8 cellular contexts compared by ENCODE assay signal in the genomic region with DNA sequence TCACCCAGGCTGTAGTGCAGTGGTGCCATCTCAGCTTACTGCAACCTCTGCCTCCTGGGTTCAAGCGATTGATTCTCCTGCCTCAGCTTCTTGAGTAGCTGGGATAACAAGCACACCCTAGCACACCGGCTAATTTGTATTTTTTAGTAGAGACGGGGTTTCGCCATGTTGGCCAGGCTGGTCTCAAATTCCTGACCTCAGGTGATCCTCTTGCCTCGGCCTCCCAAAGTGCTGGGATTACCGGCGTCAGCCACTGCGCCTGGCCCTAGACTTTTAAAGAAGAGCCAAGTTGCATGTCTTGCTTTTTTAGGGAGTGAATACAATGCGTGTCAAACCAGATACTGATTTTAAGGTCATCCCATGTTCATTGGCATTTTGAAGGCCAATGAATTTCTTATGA. TPM values are rescaled to one million over a fixed set of nuclear protein-coding genes. Genes with fewer than 3 reads are reported as not detected.
A peak's percentile ranks its signal among the peaks of the same experiment; 100 is the strongest.
DNase-seq lines count a peak whose midpoint lies in the region; ATAC-seq and TF ChIP-seq lines count a peak whose summit lies in the region.
"Not testable (repeated sequence)": the region's sequence is repeated elsewhere in the genome, so short reads cannot be mapped to it uniquely, and the experiment has no call there.
"Had no signal": no experiment of that assay in that cellular context is flagged by ENCODE, and none has a peak within 500 bp of the region (broad histone marks: within the 10 kb centered on the region; RNA-seq: fewer than 3 reads in every experiment).

No MANE protein-coding gene starts in this region.

- not testable (repeated sequence) for BruUV-seq in OCI-LY7 (replicated peaks; lab: Mats Ljungman, UMichigan); MCF 10A (replicated peaks; lab: Mats Ljungman, UMichigan)

- H3K27ac ChIP-seq in DOHH2 (ENCODE audit: low read depth, low read length); OCI-LY7 (ENCODE audit: low read depth, low read length, poor library complexity, severe bottlenecking): not testable (repeated sequence)

- not testable (repeated sequence) for H3K4me1 Mint-ChIP-seq in MCF 10A (ENCODE audit: insufficient read depth, unreplicated experiment)
- peaks cover 14% of the 10 kb centered on the region for H3K4me1 Mint-ChIP-seq in memory B cell
- H3K4me1 Mint-ChIP-seq in progenitor cell of endocrine pancreas (ENCODE audit: low read depth) = peaks cover 14% of the 10 kb centered on the region

- H3K36me3 Mint-ChIP-seq in MCF 10A (ENCODE audit: insufficient read depth, unreplicated experiment) (peaks cover 58% of the 10 kb centered on the region), memory B cell (peaks cover 11% of the 10 kb centered on the region)
- H3K36me3 Mint-ChIP-seq in progenitor cell of endocrine pancreas (ENCODE audit: insufficient read depth) = not testable (repeated sequence)

- not testable (repeated sequence) for H3K9me3 Mint-ChIP-seq in MCF 10A (ENCODE audit: unreplicated experiment); memory B cell; progenitor cell of endocrine pancreas (ENCODE audit: low read depth)

- H3K27ac Mint-ChIP-seq in MCF 10A (ENCODE audit: low read depth, unreplicated experiment); progenitor cell of endocrine pancreas: not testable (repeated sequence)
- H3K27ac Mint-ChIP-seq in memory B cell = peak overlapping the region; percentile 93

- not testable (repeated sequence) for H4K20me1 ChIP-seq in DOHH2 (ENCODE audit: control insufficient read depth, insufficient read depth, low read depth, low read length); OCI-LY7 (ENCODE audit: insufficient read depth, low read length)

- H3K9me3 ChIP-seq in DOHH2 (ENCODE audit: control insufficient read depth, insufficient read depth, low read length); OCI-LY7 (ENCODE audit: low read length): not testable (repeated sequence)

- ATAC-seq in memory B cell (ENCODE audit: low read depth) = not testable (repeated sequence)

- not testable (repeated sequence) for H3K9me2 ChIP-seq in DOHH2 (replicated peaks; ENCODE audit: control insufficient read depth, low read length); OCI-LY7 (ENCODE audit: insufficient read depth, low read length)

- peak overlapping the region; percentile 84 for H3K4me3 Mint-ChIP-seq in MCF 10A (ENCODE audit: unreplicated experiment)
- H3K4me3 Mint-ChIP-seq in memory B cell = peak overlapping the region; percentile 1
- peak overlapping the region; percentile 68 for H3K4me3 Mint-ChIP-seq in progenitor cell of endocrine pancreas (ENCODE audit: low read depth)

- intact Hi-C loops in OCI-LY7 (cut with micrococcal nuclease; ENCODE audit: unreplicated experiment) = not testable (repeated sequence)
- intact Hi-C loops in MCF 10A (cut with micrococcal nuclease) = loop anchor here (10.0 kb wide), 1 partner anchor 189 kb away; no protein-coding TSS in a partner anchor

- not testable (repeated sequence) for H3K4me3 ChIP-seq in DOHH2 (ENCODE audit: low read length)
- H3K4me3 ChIP-seq in OCI-LY7 (ENCODE audit: low read depth, low read length, poor library complexity, severe bottlenecking) (peak overlapping the region; percentile 72), fibroblast of pulmonary artery (replicated peaks; ENCODE audit: low read depth, low read length) (peak overlapping the region; percentile 76)

- not testable (repeated sequence) for TF ChIP-seq CTCF in DOHH2 (IDR thresholded peaks at IDR 0.05; ENCODE audit: low read depth, low read length, poor library complexity, severe bottlenecking); OCI-LY7 (conservative IDR thresholded peaks at IDR 0.05; ENCODE audit: low read length); MCF 10A (IDR thresholded peaks at IDR 0.05; ENCODE audit: unreplicated experiment); fibroblast of pulmonary artery (IDR thresholded peaks at IDR 0.05; ENCODE audit: low read length, missing control alignments); progenitor cell of endocrine pancreas (IDR thresholded peaks at IDR 0.05; ENCODE audit: unreplicated experiment)

- CTCF ChIA-PET in OCI-LY7 (lab: Charles Lee; ENCODE audit: unreplicated experiment) = not testable (repeated sequence)
- CTCF ChIA-PET in MCF 10A (lab: Yijun Ruan, JAX) = interaction anchor here (0.7 kb wide), 1 partner anchor 191 kb away, joined by 3 read pairs; no protein-coding TSS in a partner anchor

- not testable (repeated sequence) for DNase-seq in OCI-LY7 (ENCODE audit: low spot score); MCF 10A (ENCODE audit: unreplicated experiment); fibroblast of pulmonary artery (ENCODE audit: low read depth); memory B cell (ENCODE audit: low spot score in 2 of 2); progenitor cell of endocrine pancreas (ENCODE audit: low spot score, unreplicated experiment)
- peak; percentile 35 for DNase-seq in activated CD8-positive, alpha-beta memory T cell treated with anti-CD3 and anti-CD28 coated beads for 24 hours

- H3K27me3 Mint-ChIP-seq in MCF 10A (ENCODE audit: insufficient read depth, unreplicated experiment); memory B cell; progenitor cell of endocrine pancreas: not testable (repeated sequence)

- H3K36me3 ChIP-seq in DOHH2 (ENCODE audit: control insufficient read depth, low read length) (peaks cover 55% of the 10 kb centered on the region), OCI-LY7 (ENCODE audit: insufficient read depth, low read length) (peaks cover 52% of the 10 kb centered on the region)

- H3F3A ChIP-seq in DOHH2 (ENCODE audit: control insufficient read depth, insufficient read depth) = not testable (repeated sequence)

- H3K27me3 ChIP-seq in DOHH2 (ENCODE audit: control insufficient read depth, low read length) = not testable (repeated sequence)

- peaks cover 50% of the 10 kb centered on the region for H3K79me2 ChIP-seq in DOHH2 (ENCODE audit: control insufficient read depth, low read length)
- H3K79me2 ChIP-seq in OCI-LY7 (ENCODE audit: insufficient read depth, low read depth, low read length) = peaks cover 37% of the 10 kb centered on the region

- POLR2A ChIA-PET in OCI-LY7 (lab: Charles Lee) = not testable (repeated sequence)
- POLR2A ChIA-PET in MCF 10A (lab: Yijun Ruan, JAX) = interaction anchor here (0.6 to 1.1 kb wide), 2 partner anchors 21 to 39 kb away, joined by 3 read pairs; no protein-coding TSS in a partner anchor

- H2AFZ ChIP-seq in OCI-LY7 (ENCODE audit: low read length) = not testable (repeated sequence)

- H3K4me1 ChIP-seq in DOHH2 (ENCODE audit: control insufficient read depth, low read length) (peaks cover 31% of the 10 kb centered on the region), OCI-LY7 (ENCODE audit: insufficient read depth, low read length, poor library complexity, severe bottlenecking) (peaks cover 24% of the 10 kb centered on the region)

- H3K4me2 ChIP-seq in DOHH2 (ENCODE audit: low read length) (peak overlapping the region; percentile 82; the same call in 1 of the 2 replicates), OCI-LY7 (ENCODE audit: low read length) (peak overlapping the region; percentile 73; the same call in 1 of the 2 replicates)

RNA-seq across cellular contexts. Expression of a gene that starts 1.9 kb away (rescaled TPM):
- 50.4 and 68.4 TPM in 2 replicates for total RNA-seq in OCI-LY7 (2014; rRNA removed; shearing (Covaris generic))
- total RNA-seq in OCI-LY7 (2022) = 67.3 and 74.0 TPM in 2 replicates
- 39.3 and 47.5 TPM in 2 replicates for total RNA-seq in MCF 10A (2022)
- 55.7 and 65.6 TPM in 2 replicates for total RNA-seq in progenitor cell of endocrine pancreas

RNA-seq across cellular contexts. Expression of a gene that starts 10.5 kb away (rescaled TPM):
- total RNA-seq in OCI-LY7 (2014; rRNA removed; shearing (Covaris generic)) = not detected in 2 replicates
- total RNA-seq in OCI-LY7 (2022) (0.06 TPM in 1 of 2 replicates, not detected in the other), MCF 10A (2022) (0.56 and 1.2 TPM in 2 replicates), progenitor cell of endocrine pancreas (13.6 and 15.3 TPM in 2 replicates)
- total RNA-seq: natural killer cell treated with Interleukin-12 subunit alpha and Interleukin-12 subunit beta and Interleukin-15 and Interleukin-18, amount 100 ng/mL, for 72 hours had no signal

Comparison
In these comparisons a context has a peak if more than half of its experiments do, and no peak if none do; other contexts are left out.
1. H3K4me3 Mint-ChIP-seq: peak in every context shown above with its lines; median percentile 84 in MCF 10A; 68 in progenitor cell of endocrine pancreas; 1 in memory B cell.